ENCODE assay signal across 1 cellular context in genomic region chr12:49674318-49674985, GRCh38.
TF ChIP-seq lines count a peak whose summit lies in the region.

No MANE protein-coding gene starts in this region.

TF ChIP-seq in HepG2, 621 proteins besides CTCF, POLR2A, EP300 and RAD21:
- TF ChIP-seq FLYWCH1 (CRISPR knock-in tag; IDR thresholded peaks at IDR 0.05): no peak
- TF ChIP-seq ZNF549 (CRISPR knock-in tag; IDR thresholded peaks at IDR 0.05): no peak
- no peak for TF ChIP-seq TSC22D2 (CRISPR knock-in tag; IDR thresholded peaks at IDR 0.05; ENCODE audit: borderline replicate concordance)
- TF ChIP-seq RCOR2 (CRISPR knock-in tag; IDR thresholded peaks at IDR 0.05): no peak
- TF ChIP-seq ARID2 (CRISPR knock-in tag; IDR thresholded peaks at IDR 0.05; ENCODE audit: borderline replicate concordance): no peak
TF ChIP-seq in HepG2: peak in this region for 0.
